In genomic region chr18:34929336-34929780, GRCh38 we compare ENCODE assay signal across 9 cellular contexts.
DNase-seq lines count a peak whose midpoint lies in the region; ATAC-seq, FAIRE-seq and TF ChIP-seq lines count a peak whose summit lies in the region.
"Had no signal": no experiment of that assay in that cellular context is flagged by ENCODE, and none has a peak within 500 bp of the region (broad histone marks: within the 10 kb centered on the region; RNA-seq: fewer than 3 reads in every experiment).

No MANE protein-coding gene starts in this region.

- H3K4me2 ChIP-seq in A549 = peak overlapping the region; percentile 68
- H3K4me2 ChIP-seq in HCT116 (ENCODE audit: low read length) = peak overlapping the region; percentile 60

- H3K4me1 ChIP-seq in A549 (peaks cover 26% of the 10 kb centered on the region), HCT116 (ENCODE audit: control insufficient read depth in 1 of 2, insufficient read depth in 2 of 2, low read length in 2 of 2) (peaks cover 19 to 25% of the 10 kb centered on the region in 2 experiments; a peak in 3 of 4 replicates), SJSA1 (replicated peaks) (peaks cover 16% of the 10 kb centered on the region)
- no peaks in the 10 kb centered on the region for H3K4me1 ChIP-seq in effector memory CD4-positive, alpha-beta T cell (ENCODE audit: control insufficient read depth, insufficient read depth, low read length, poor library complexity, severe bottlenecking)

- FAIRE-seq in A549 (lab: Jason Lieb, UNC) = peak; percentile 13

- no peak for TF ChIP-seq CTCF in A549 (IDR thresholded peaks at IDR 0.05)
- TF ChIP-seq CTCF in HCT116 (IDR thresholded peaks at IDR 0.05 in 2 of 3, conservative IDR thresholded peaks at IDR 0.05 in 1 of 3; ENCODE audit: borderline replicate concordance in 1 of 3, insufficient read depth in 1 of 3, low read depth in 2 of 3, low read length in 2 of 3) = no peak

- TF ChIP-seq POLR2A in A549 (IDR thresholded peaks at IDR 0.05; ENCODE audit: low read length) (no peak), HCT116 (IDR thresholded peaks at IDR 0.05; ENCODE audit: borderline replicate concordance, extremely low read depth, insufficient read depth, insufficient read length) (no peak)

- H3K9me3 ChIP-seq in A549 (peaks cover 4% of the 10 kb centered on the region; the same call in 1 of the 3 replicates), HCT116 (ENCODE audit: control insufficient read depth in 1 of 2, insufficient read depth in 1 of 2, low read depth in 1 of 2, low read length in 2 of 2) (no peaks in the 10 kb centered on the region), SJSA1 (replicated peaks) (no peaks in the 10 kb centered on the region)
- no peaks in the 10 kb centered on the region for H3K9me3 ChIP-seq in effector memory CD4-positive, alpha-beta T cell (ENCODE audit: control insufficient read depth, low read length)

- TF ChIP-seq RAD21 in A549 (conservative IDR thresholded peaks at IDR 0.05 in 1 of 2, IDR thresholded peaks at IDR 0.05 in 1 of 2) (no peak), HCT116 (IDR thresholded peaks at IDR 0.05; ENCODE audit: low read depth) (no peak)

- H3K9ac ChIP-seq in HCT116 (ENCODE audit: low read length) = no peak overlapping the region

- H3K27ac ChIP-seq in A549 (peak overlapping the region; percentile 78 to 90), HCT116 (ENCODE audit: low read depth, low read length) (peak overlapping the region; percentile 37; the same call in 1 of the 2 replicates), SJSA1 (peak overlapping the region; percentile 42)
- no peak overlapping the region for H3K27ac ChIP-seq in effector memory CD4-positive, alpha-beta T cell (ENCODE audit: insufficient read depth, low read length, poor library complexity, severe bottlenecking)
- H3K27ac ChIP-seq: C4-2B had no signal

- H3K36me3 ChIP-seq in HCT116 (ENCODE audit: control insufficient read depth in 1 of 2, insufficient read depth in 2 of 2, low read length in 2 of 2) (no peaks in the 10 kb centered on the region), SJSA1 (no peaks in the 10 kb centered on the region)
- no peaks in the 10 kb centered on the region for H3K36me3 ChIP-seq in effector memory CD4-positive, alpha-beta T cell (ENCODE audit: control insufficient read depth, insufficient read depth, low read length)

- no peaks in the 10 kb centered on the region for H4K20me1 ChIP-seq in HCT116 (ENCODE audit: insufficient read depth)

- ATAC-seq in A549 (peak; percentile 91 to 96), HCT116 (peak; percentile 91), HG03095 (IDR thresholded peaks at IDR 0.05; ENCODE audit: unreplicated experiment) (no peak)

- no peaks in the 10 kb centered on the region for H3K79me2 ChIP-seq in HCT116 (ENCODE audit: insufficient read depth, low read length)

- no TSS peak for BruUV-seq in HCT116 (replicated peaks; lab: Mats Ljungman, UMichigan)

- CTCF ChIA-PET in A549 (lab: Yijun Ruan, JAX) = interaction anchor here (0.7 kb wide), 1 partner anchor 382 kb away, joined by 3 read pairs; no protein-coding TSS in a partner anchor
- CTCF ChIA-PET in HCT116 (lab: Charles Lee) = interaction anchor here (0.9 kb wide), 1 partner anchor 63 kb away, joined by 4 read pairs; no protein-coding TSS in a partner anchor

- DNase-seq in A549 (ENCODE audit: low read depth in 1 of 2, low spot score in 1 of 2) (peak; percentile 33 to 82), HCT116 (ENCODE audit: low read depth, low spot score) (peak; percentile 55), SJSA1 (ENCODE audit: low read depth in 1 of 2, low spot score in 2 of 2) (peak in 1 of 2 experiments; percentile 87), foreskin melanocyte (peak; percentile 12), NOMO-1 treated with dmso at 0.1 percent for 144 hours (lab: John Stamatoyannopoulos, UW; ENCODE audit: unreplicated experiment) (no peak)
- no peak for DNase-seq in effector memory CD4-positive, alpha-beta T cell
- DNase-seq in stimulated activated CD4-positive, alpha-beta T cell treated with anti-CD3 and anti-CD28 coated beads, Interleukin-4, amount 100 ng/mL, for 24 hours = no peak

- H3K9me2 ChIP-seq in HCT116 (ENCODE audit: insufficient read depth) = no peaks in the 10 kb centered on the region; the same call in 1 of the 2 replicates

- intact Hi-C loops in HCT116 (cut with micrococcal nuclease) = loop anchor here (5.0 kb wide), 1 partner anchor 48 kb away; no protein-coding TSS in a partner anchor

- 5% methylated on average over 2 of the region's 2 CpGs for WGBS in A549 (ENCODE audit: missing lambda C conversion rate)

- POLR2A ChIA-PET in A549 (lab: Yijun Ruan, JAX) = no interaction called here
- POLR2A ChIA-PET in HCT116 (lab: Charles Lee) = interaction anchor here (1.0 kb wide), 1 partner anchor 49 kb away, joined by 3 read pairs; no protein-coding TSS in a partner anchor

- H3K4me3 ChIP-seq in A549 (no peak overlapping the region), HCT116 (replicated peaks in 1 of 2; ENCODE audit: low read depth in 1 of 2, low read length in 2 of 2) (peak overlapping the region in 1 of 2 experiments; percentile 35; a peak in 2 of 4 replicates), SJSA1 (no peak overlapping the region)
- no peak overlapping the region for H3K4me3 ChIP-seq in effector memory CD4-positive, alpha-beta T cell (ENCODE audit: insufficient read depth, low read depth, low read length, poor library complexity, severe bottlenecking)

- H2AFZ ChIP-seq in HCT116 (ENCODE audit: low read depth, low read length, poor library complexity, severe bottlenecking) = peak overlapping the region; percentile 79

- TF ChIP-seq EP300 in A549 (IDR thresholded peaks at IDR 0.05) = peak in 1 of 2 experiments; percentile 13; a peak in 1 of 5 replicates

- H3K27me3 ChIP-seq in HCT116 (ENCODE audit: insufficient read depth, low read length) (no peaks in the 10 kb centered on the region), SJSA1 (replicated peaks) (no peaks in the 10 kb centered on the region)
- no peaks in the 10 kb centered on the region for H3K27me3 ChIP-seq in effector memory CD4-positive, alpha-beta T cell (replicated peaks; ENCODE audit: control insufficient read depth, insufficient read depth, low read length, poor library complexity, severe bottlenecking)

- RAD21 ChIA-PET in HCT116 (lab: Charles Lee; ENCODE audit: low non-redundant PET in 1 of 2, low total read pairs in 2 of 2, uncharacterized antibody in 2 of 2, unreplicated experiment in 2 of 2) = no interaction called here

TF ChIP-seq in A549, 52 proteins besides CTCF, POLR2A, EP300 and RAD21 (continues in another document):
- TF ChIP-seq FOSB (CRISPR knock-in tag; IDR thresholded peaks at IDR 0.05) = no peak
- TF ChIP-seq HDAC2 (IDR thresholded peaks at IDR 0.05) = no peak
- TF ChIP-seq E2F6 (IDR thresholded peaks at IDR 0.05; ENCODE audit: borderline replicate concordance, low read depth) = no peak
- TF ChIP-seq POLR2AphosphoS2 (conservative IDR thresholded peaks at IDR 0.05; ENCODE audit: low read length) = no peak
- TF ChIP-seq FOSL2 (IDR thresholded peaks at IDR 0.05) = peak; percentile 60; the same call in 1 of the 2 replicates
- TF ChIP-seq FOSL2 (CRISPR knock-in tag; IDR thresholded peaks at IDR 0.05) = peak; percentile 86
- TF ChIP-seq MAFK (IDR thresholded peaks at IDR 0.05; ENCODE audit: partially characterized antibody) = peak; percentile 26
- TF ChIP-seq ZNF302 (CRISPR knock-in tag; IDR thresholded peaks at IDR 0.05) = no peak
- no peak for TF ChIP-seq HOXA7 (CRISPR knock-in tag; IDR thresholded peaks at IDR 0.05)
- TF ChIP-seq JUNB (IDR thresholded peaks at IDR 0.05) = peak; percentile 72; the same call in 1 of the 2 replicates
- TF ChIP-seq SREBF2 (IDR thresholded peaks at IDR 0.05) = no peak
- no peak for TF ChIP-seq TFCP2L1 (CRISPR knock-in tag; IDR thresholded peaks at IDR 0.05)
- TF ChIP-seq PHF8 (IDR thresholded peaks at IDR 0.05; ENCODE audit: borderline replicate concordance, low read depth) = no peak

TF ChIP-seq in HCT116, 20 proteins besides CTCF, POLR2A, EP300 and RAD21:
- TF ChIP-seq SP1 (IDR thresholded peaks at IDR 0.05; ENCODE audit: low read depth) (peak; percentile 37; the same call in 1 of the 2 replicates), MAX (IDR thresholded peaks at IDR 0.05) (peak; percentile 29; the same call in 1 of the 2 replicates), FOSL1 (IDR thresholded peaks at IDR 0.05; ENCODE audit: low read depth) (peak; percentile 72), SIN3A (IDR thresholded peaks at IDR 0.05; ENCODE audit: low read depth) (peak; percentile 15; the same call in 1 of the 2 replicates), CBX3 (IDR thresholded peaks at IDR 0.05; ENCODE audit: low read depth) (peak; percentile 42; the same call in 1 of the 2 replicates), SRF (IDR thresholded peaks at IDR 0.05; ENCODE audit: low read depth) (no peak; the same call in 1 of the 2 replicates), EZH2phosphoT487 (IDR thresholded peaks at IDR 0.05; ENCODE audit: borderline replicate concordance) (no peak), JUND (IDR thresholded peaks at IDR 0.05) (peak; percentile 59)

Comparison
In these comparisons a context has a peak if more than half of its experiments do, and no peak if none do; other contexts are left out.
1. DNase-seq: peak in A549 (2 of 2), HCT116 (single experiment) and foreskin melanocyte (single experiment); none in effector memory CD4-positive, alpha-beta T cell (0 of 3), stimulated activated CD4-positive, alpha-beta T cell treated with anti-CD3 and anti-CD28 coated beads, Interleukin-4, amount 100 ng/mL, for 24 hours (single experiment) and NOMO-1 treated with dmso at 0.1 percent for 144 hours (single experiment).
2. Of the 6 proteins assayed by ChIP-seq in both A549 and HCT116: peak only in A549: none; only in HCT116: MAX; in both: none; in neither: 5.